In the genomic region with DNA sequence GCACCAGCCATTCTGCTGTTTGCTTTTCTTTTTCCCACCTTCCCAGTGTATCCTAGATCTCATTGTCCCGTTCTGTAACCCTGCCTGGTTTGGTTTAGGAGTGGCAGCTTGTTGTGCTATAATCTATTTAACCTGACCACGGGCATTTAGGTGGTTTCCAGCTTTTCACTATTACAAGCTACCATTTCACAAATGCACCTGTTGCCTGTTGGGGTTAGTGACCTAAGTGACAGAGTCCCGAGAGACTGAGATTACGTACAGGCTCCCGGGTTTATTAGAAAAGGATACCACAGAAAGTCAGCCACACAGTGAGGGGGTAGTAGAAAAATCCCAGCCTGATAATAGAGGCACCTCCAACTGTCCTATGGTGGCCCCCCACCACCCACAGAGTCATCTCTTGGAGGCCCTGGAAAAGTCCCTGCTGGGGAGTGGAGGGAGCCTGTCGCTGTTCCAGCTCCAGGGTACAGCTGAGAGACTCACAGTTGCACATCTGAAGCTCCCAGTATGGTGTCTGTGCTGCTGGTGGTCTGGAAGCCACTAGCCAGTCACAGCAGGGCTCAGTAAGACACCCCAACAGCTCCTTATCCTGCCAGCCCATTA, we compare ENCODE assay signal across 10 cellular contexts. TPM values are rescaled to one million over a fixed set of nuclear protein-coding genes. Genes with fewer than 3 reads are reported as not detected.
DNase-seq lines count a peak whose midpoint lies in the region; ATAC-seq and TF ChIP-seq lines count a peak whose summit lies in the region.
"Had no signal": no experiment of that assay in that cellular context is flagged by ENCODE, and none has a peak within 500 bp of the region (broad histone marks: within the 10 kb centered on the region; RNA-seq: fewer than 3 reads in every experiment).

No MANE protein-coding gene starts in this region.

- peak overlapping the region; percentile 27 for H3K4me3 Mint-ChIP-seq in activated T-cell treated with anti-CD3 and anti-CD28 coated beads, Interleukin-2, amount 50 U/mL, for 4 hours

- H3K4me3 ChIP-seq in testis (no peak overlapping the region), sigmoid colon (no peak overlapping the region)
- H3K4me3 ChIP-seq: right atrium auricular region had no signal

- intact Hi-C loops in testis (cut with DNase I; ENCODE audit: low total_unique reads) (no loop called here), sigmoid colon (cut with DNase I) (loop anchor here (5.0 to 10.0 kb wide), 3 partner anchors 677 to 829 kb away; a partner anchor contains a TSS)

- DNase-seq in activated T-cell treated with anti-CD3 and anti-CD28 coated beads, Interleukin-2, amount 50 U/mL, for 4 hours = no peak
- DNase-seq in activated T-cell treated with anti-CD3 and anti-CD28 coated beads for 4 hours (no peak), myocyte (ENCODE audit: low read depth) (peak; percentile 95), GM03348 (ENCODE audit: low spot score) (no peak), testis (no peak), sigmoid colon (no peak)
- DNase-seq: Right ventricle myocardium superior had no signal

- peaks cover 44% of the 10 kb centered on the region for H3K4me1 Mint-ChIP-seq in activated T-cell treated with anti-CD3 and anti-CD28 coated beads, Interleukin-2, amount 50 U/mL, for 4 hours (ENCODE audit: low read depth)

- ATAC-seq in activated T-cell treated with anti-CD3 and anti-CD28 coated beads, Interleukin-2, amount 50 U/mL, for 4 hours = peak; percentile 19 to 24
- ATAC-seq in GM21717 (IDR thresholded peaks at IDR 0.05; ENCODE audit: unreplicated experiment) = peak; percentile 53
- peak; percentile 55 for ATAC-seq in HG03521 (IDR thresholded peaks at IDR 0.05; ENCODE audit: unreplicated experiment)

- no peak for TF ChIP-seq EP300 in sigmoid colon (IDR thresholded peaks at IDR 0.05)

- no peaks in the 10 kb centered on the region for H3K27me3 ChIP-seq in testis
- H3K27me3 ChIP-seq in sigmoid colon = no peaks in the 10 kb centered on the region
- H3K27me3 ChIP-seq: right atrium auricular region had no signal

- no peak for TF ChIP-seq POLR2A in testis (IDR thresholded peaks at IDR 0.05)
- no peak for TF ChIP-seq POLR2A in sigmoid colon (IDR thresholded peaks at IDR 0.05)

- H3K27me3 Mint-ChIP-seq in activated T-cell treated with anti-CD3 and anti-CD28 coated beads, Interleukin-2, amount 50 U/mL, for 4 hours (ENCODE audit: low read depth) = no peaks in the 10 kb centered on the region

- H3K4me1 ChIP-seq in testis = peaks cover 3% of the 10 kb centered on the region
- H3K4me1 ChIP-seq in sigmoid colon = peaks cover 0 to 19% (median 15%) of the 10 kb centered on the region in 4 donors

- H3K36me3 ChIP-seq in testis (ENCODE audit: low read depth, missing control alignments) (no peaks in the 10 kb centered on the region), sigmoid colon (peaks cover 0 to 19% (median 10%) of the 10 kb centered on the region in 4 donors)

- peaks cover 35% of the 10 kb centered on the region for H3K36me3 Mint-ChIP-seq in activated T-cell treated with anti-CD3 and anti-CD28 coated beads, Interleukin-2, amount 50 U/mL, for 4 hours (ENCODE audit: insufficient read depth)

- H3K27ac ChIP-seq in testis = no peak overlapping the region
- no peak overlapping the region for H3K27ac ChIP-seq in sigmoid colon

- H3K9me3 Mint-ChIP-seq in activated T-cell treated with anti-CD3 and anti-CD28 coated beads, Interleukin-2, amount 50 U/mL, for 4 hours = no peaks in the 10 kb centered on the region

- H3K9me3 ChIP-seq in testis = no peaks in the 10 kb centered on the region
- H3K9me3 ChIP-seq in sigmoid colon = no peaks in the 10 kb centered on the region
- H3K9me3 ChIP-seq: right atrium auricular region had no signal

- TF ChIP-seq CTCF in testis (IDR thresholded peaks at IDR 0.05) (no peak), sigmoid colon (IDR thresholded peaks at IDR 0.05) (no peak)

- 92 to 97% methylated on average over 6 of the region's 6 CpGs for WGBS in testis, 2 donors
- WGBS in sigmoid colon, 2 donors = 66 to 72% methylated on average over 6 of the region's 6 CpGs

RNA-seq across cellular contexts. Expression of a gene that starts 21.2 kb away (rescaled TPM):
- total RNA-seq in activated T-cell treated with anti-CD3 and anti-CD28 coated beads, Interleukin-2, amount 50 U/mL, for 4 hours = 10 to 100 TPM; 25.2 to 26.4 (median 26.3) TPM
- total RNA-seq in myocyte (20.7 and 23.8 TPM in 2 replicates), testis (100 to 1,000 TPM in 1 of 2 donors, 10 to 100 TPM in 1; 93.9 to 122 TPM), sigmoid colon (10 to 100 TPM; 21.3 to 35.2 (median 29.5) TPM)
- polyA plus RNA-seq in myocyte (2012) = 28.7 TPM
- polyA plus RNA-seq in testis (ENCODE audit: insufficient read depth, low read depth, low replicate concordance) (126 TPM), sigmoid colon (10 to 100 TPM in 2 of 3 donors, 1 to 10 TPM in 1; 9.6 to 24.6 (median 10.6) TPM)

RNA-seq across cellular contexts. Expression of a gene that starts 23.3 kb away (rescaled TPM):
- 10 to 100 TPM; 27.0 to 30.2 (median 29.5) TPM for total RNA-seq in activated T-cell treated with anti-CD3 and anti-CD28 coated beads, Interleukin-2, amount 50 U/mL, for 4 hours
- total RNA-seq in myocyte (63.8 and 75.2 TPM in 2 replicates), testis (10 to 100 TPM; 39.0 to 57.4 TPM), sigmoid colon (10 to 100 TPM; 55.0 to 99.9 (median 77.4) TPM)
- polyA plus RNA-seq in myocyte (2012) = 49.9 TPM
- polyA plus RNA-seq in testis (ENCODE audit: insufficient read depth, low read depth, low replicate concordance) (30.0 TPM), sigmoid colon (10 to 100 TPM; 13.9 to 24.7 (median 18.6) TPM)
